1 cellular context compared by ENCODE assay signal in genomic region chr3:196440696-196441095, GRCh38.
TF ChIP-seq lines count a peak whose summit lies in the region.

No MANE protein-coding gene starts in this region.

TF ChIP-seq in SK-N-SH treated with all-trans-retinoic acid at 6 μM for 48 hours, 23 proteins besides CTCF, POLR2A, EP300 and RAD21 (continued from another document):
- no peak for TF ChIP-seq CREB5 (CRISPR knock-in tag; IDR thresholded peaks at IDR 0.05; ENCODE audit: low read depth)
- no peak for TF ChIP-seq CSRNP3 (CRISPR knock-in tag; IDR thresholded peaks at IDR 0.05)
- no peak for TF ChIP-seq TSHZ2 (CRISPR knock-in tag; IDR thresholded peaks at IDR 0.05)
- TF ChIP-seq RARB (CRISPR knock-in tag; IDR thresholded peaks at IDR 0.05) = no peak
- TF ChIP-seq ZNF8 (CRISPR knock-in tag; IDR thresholded peaks at IDR 0.05) = no peak
- TF ChIP-seq TCF4 (CRISPR knock-in tag; IDR thresholded peaks at IDR 0.05; ENCODE audit: borderline replicate concordance) = no peak
- no peak for TF ChIP-seq ESRRG (CRISPR knock-in tag; IDR thresholded peaks at IDR 0.05)
- no peak for TF ChIP-seq PATZ1 (CRISPR knock-in tag; IDR thresholded peaks at IDR 0.05; ENCODE audit: borderline replicate concordance)
- TF ChIP-seq OSR1 (CRISPR knock-in tag; IDR thresholded peaks at IDR 0.05) = no peak
